In the genomic region with DNA sequence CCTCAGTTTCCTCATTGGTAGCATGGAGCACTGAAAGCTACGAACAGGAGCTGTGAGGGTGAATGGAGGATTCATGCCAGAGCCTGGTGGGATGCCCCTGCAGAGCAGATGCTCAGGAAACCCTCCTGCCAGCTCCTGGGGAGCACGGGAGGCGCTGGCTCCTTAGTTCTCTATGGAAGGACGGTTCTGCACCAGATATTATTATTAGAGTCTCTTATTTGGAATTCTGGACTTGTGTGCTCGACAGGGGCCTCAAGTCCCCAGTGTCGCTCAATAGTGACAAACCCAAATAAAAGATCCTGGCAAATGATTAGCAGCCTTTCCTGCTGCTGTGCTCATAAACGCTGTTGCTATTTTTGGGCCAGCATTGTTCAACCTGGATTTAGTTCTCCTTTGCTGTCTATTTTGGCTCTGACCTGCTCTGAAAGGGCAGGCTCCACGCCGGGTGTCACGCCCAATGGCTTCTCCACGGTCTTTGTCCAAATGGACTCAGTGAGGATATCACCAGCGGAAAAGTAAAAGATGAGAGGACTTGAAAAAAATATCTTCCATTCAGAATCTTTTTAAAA, we compare ENCODE assay signal across 12 cellular contexts. TPM values are rescaled to one million over a fixed set of nuclear protein-coding genes. Genes with fewer than 3 reads are reported as not detected.
DNase-seq lines count a peak whose midpoint lies in the region; ATAC-seq, FAIRE-seq and TF ChIP-seq lines count a peak whose summit lies in the region.
"Had no signal": no experiment of that assay in that cellular context is flagged by ENCODE, and none has a peak within 500 bp of the region (broad histone marks: within the 10 kb centered on the region; RNA-seq: fewer than 3 reads in every experiment).

No MANE protein-coding gene starts in this region.

- H3K4me3 ChIP-seq in right atrium auricular region, result no peak overlapping the region
- no peak overlapping the region for H3K4me3 ChIP-seq in small intestine (ENCODE audit: low read depth in 1 of 2, low read length in 2 of 2)
- H3K4me3 ChIP-seq in left lung, result no peak overlapping the region
- H3K4me3 ChIP-seq: dorsolateral prefrontal cortex had no signal

- H3K9me3 Mint-ChIP-seq in activated CD4-positive, alpha-beta memory T cell treated with anti-CD3 and anti-CD28 coated beads, Interleukin-2, amount 10 ng/mL, durations not matched to agents 7 days and 5 days, result no peaks in the 10 kb centered on the region

- peak overlapping the region; percentile 83 to 96 for H3K27ac ChIP-seq in right atrium auricular region
- peak overlapping the region; percentile 93 to 96 for H3K27ac ChIP-seq in small intestine (ENCODE audit: low read depth in 1 of 2, low read length in 1 of 2)
- peak overlapping the region in 1 of 2 donors; percentile 93 for H3K27ac ChIP-seq in left lung

- no peak overlapping the region for H3K27ac Mint-ChIP-seq in activated CD4-positive, alpha-beta memory T cell treated with anti-CD3 and anti-CD28 coated beads, Interleukin-2, amount 10 ng/mL, durations not matched to agents 7 days and 5 days

- H3K36me3 ChIP-seq in right atrium auricular region, result no peaks in the 10 kb centered on the region
- no peaks in the 10 kb centered on the region for H3K36me3 ChIP-seq in small intestine (ENCODE audit: control insufficient read depth in 2 of 2, insufficient read depth in 2 of 2, low read length in 2 of 2)
- no peaks in the 10 kb centered on the region for H3K36me3 ChIP-seq in left lung

- POLR2A ChIA-PET in activated CD4-positive, alpha-beta memory T cell treated with anti-CD3 and anti-CD28 coated beads, Interleukin-2, amount 10 ng/mL, durations not matched to agents 7 days and 5 days (lab: Charles Lee), result interaction anchor here (0.9 to 15.5 kb wide), 13 partner anchors 9 to 323 kb away, joined by 3 to 1053 read pairs (median 9); a partner anchor contains a TSS

- peaks cover 78% of the 10 kb centered on the region for H3K4me1 Mint-ChIP-seq in activated CD4-positive, alpha-beta memory T cell treated with anti-CD3 and anti-CD28 coated beads, Interleukin-2, amount 10 ng/mL, durations not matched to agents 7 days and 5 days

- H3K27me3 ChIP-seq in right atrium auricular region (no peaks in the 10 kb centered on the region), small intestine (ENCODE audit: control insufficient read depth in 2 of 2, insufficient read depth in 2 of 2, low read length in 2 of 2) (no peaks in the 10 kb centered on the region), left lung (no peaks in the 10 kb centered on the region)
- H3K27me3 ChIP-seq: dorsolateral prefrontal cortex had no signal

- 74 to 79% (median 74%) methylated on average over 12 of the region's 12 CpGs for WGBS in small intestine, 3 donors

- TF ChIP-seq CTCF in right atrium auricular region (IDR thresholded peaks at IDR 0.05) (no peak), left lung (IDR thresholded peaks at IDR 0.05) (no peak)

- CTCF ChIA-PET in activated CD4-positive, alpha-beta memory T cell treated with anti-CD3 and anti-CD28 coated beads, Interleukin-2, amount 10 ng/mL, durations not matched to agents 7 days and 5 days (lab: Charles Lee), result interaction anchor here (2.0 kb wide), 1 partner anchor 29 kb away, joined by 5 read pairs; no protein-coding TSS in a partner anchor

- intact Hi-C loops in left lung (cut with DNase I), result no loop called here

- ATAC-seq in left lung, result no peak

- peak overlapping the region; percentile 67 for H3K4me3 Mint-ChIP-seq in activated CD4-positive, alpha-beta memory T cell treated with anti-CD3 and anti-CD28 coated beads, Interleukin-2, amount 10 ng/mL, durations not matched to agents 7 days and 5 days

- no peaks in the 10 kb centered on the region for H3K9me3 ChIP-seq in right atrium auricular region
- H3K9me3 ChIP-seq in small intestine (ENCODE audit: control insufficient read depth, low read depth), result no peaks in the 10 kb centered on the region
- no peaks in the 10 kb centered on the region for H3K9me3 ChIP-seq in left lung

- DNase-seq in NCI-H2081 (lab: John Stamatoyannopoulos, UW), result peak; percentile 15 to 49
- no peak for DNase-seq in NCI-H2081 treated with DMSO at 0.1 percent for 48 hours (lab: John Stamatoyannopoulos, UW)
- no peak for DNase-seq in activated CD4-positive, alpha-beta memory T cell treated with anti-CD3 and anti-CD28 coated beads, Interleukin-2, amount 10 ng/mL, durations not matched to agents 7 days and 5 days
- no peak for DNase-seq in right atrium auricular region (ENCODE audit: low spot score)
- DNase-seq in small intestine, result no peak
- DNase-seq in HuH-7 (ENCODE audit: low spot score), result no peak
- DNase-seq in NCI-H524 (lab: John Stamatoyannopoulos, UW), result no peak
- DNase-seq in left lung, result no peak
- DNase-seq: kidney glomerular epithelial cell; NCI-H526; stimulated activated CD4-positive, alpha-beta T cell treated with anti-CD3 and anti-CD28 coated beads, Interleukin-4, amount 100 ng/mL, for 1 hour had no signal

- H3K36me3 Mint-ChIP-seq in activated CD4-positive, alpha-beta memory T cell treated with anti-CD3 and anti-CD28 coated beads, Interleukin-2, amount 10 ng/mL, durations not matched to agents 7 days and 5 days (ENCODE audit: low read depth), result no peaks in the 10 kb centered on the region

- FAIRE-seq in small intestine (lab: Jason Lieb, UNC), result no peak

- peaks cover 0 to 89% of the 10 kb centered on the region in 2 donors for H3K4me1 ChIP-seq in right atrium auricular region
- H3K4me1 ChIP-seq in small intestine (ENCODE audit: control insufficient read depth in 2 of 2, insufficient read depth in 1 of 2, low read depth in 1 of 2, low read length in 1 of 2), result peaks cover 16 to 26% of the 10 kb centered on the region in 2 donors
- H3K4me1 ChIP-seq in left lung, result peaks cover 43 to 92% of the 10 kb centered on the region in 2 donors

- H3K27me3 Mint-ChIP-seq in activated CD4-positive, alpha-beta memory T cell treated with anti-CD3 and anti-CD28 coated beads, Interleukin-2, amount 10 ng/mL, durations not matched to agents 7 days and 5 days, result no peaks in the 10 kb centered on the region

RNA-seq across cellular contexts. Expression of a gene that starts 23.0 kb away (rescaled TPM):
- total RNA-seq in activated CD4-positive, alpha-beta memory T cell treated with anti-CD3 and anti-CD28 coated beads, Interleukin-2, amount 10 ng/mL, durations not matched to agents 7 days and 5 days, result 100 to 1,000 TPM; 220 to 228 TPM
- total RNA-seq in right atrium auricular region (10 to 100 TPM; 29.1 to 44.7 TPM), left lung (100 to 1,000 TPM; 158 to 217 TPM)
- 10 to 100 TPM; 47.3 to 97.7 (median 63.0) TPM for polyA plus RNA-seq in small intestine

Comparison
In these comparisons a context has a peak if more than half of its experiments do, and no peak if none do; other contexts are left out.
1. DNase-seq: peak in NCI-H2081 (2 of 2); none in NCI-H2081 treated with DMSO at 0.1 percent for 48 hours (single experiment), activated CD4-positive, alpha-beta memory T cell treated with anti-CD3 and anti-CD28 coated beads, Interleukin-2, amount 10 ng/mL, durations not matched to agents 7 days and 5 days (single experiment), right atrium auricular region (single experiment), small intestine (single experiment), HuH-7 (single experiment), NCI-H524 (0 of 2) and left lung (0 of 2).